14 cellular contexts compared by ENCODE assay signal in the genomic region with DNA sequence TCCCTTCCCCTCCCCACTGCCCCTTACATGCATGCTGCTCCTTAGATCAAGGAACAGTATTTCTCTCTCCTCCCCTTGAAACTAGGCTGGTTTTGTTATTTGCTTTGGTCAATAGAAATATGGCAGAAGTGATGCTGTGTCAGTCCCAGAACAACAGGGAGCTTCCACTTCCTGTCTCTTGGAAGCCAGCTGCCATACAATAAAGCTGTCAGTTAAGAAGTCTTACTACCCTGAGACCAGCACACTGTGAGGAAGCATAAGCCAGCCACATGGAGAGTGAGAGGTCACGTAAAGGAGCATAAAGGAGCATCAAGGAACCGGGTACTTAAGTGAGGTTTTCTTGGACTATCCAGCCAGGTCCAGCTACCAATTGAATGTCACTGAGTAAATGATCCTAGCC.
"Had no signal": no experiment of that assay in that cellular context is flagged by ENCODE, and none has a peak within 500 bp of the region (broad histone marks: within the 10 kb centered on the region; RNA-seq: fewer than 3 reads in every experiment).

No MANE protein-coding gene starts in this region.

- ATAC-seq: activated CD4-positive, alpha-beta T cell treated with anti-CD3 and anti-CD28 coated beads for 36 hours; gastrocnemius medialis; left lung; naive thymus-derived CD8-positive, alpha-beta T cell; stimulated activated memory B cell treated with anti-CD40 and anti-IgM and Interleukin-4, amounts not matched to agents 10 μg/mL and 1 μg/mL and 100 μg/mL, for 72 hours had no signal

- H3K9me3 Mint-ChIP-seq: activated CD4-positive, alpha-beta memory T cell treated with anti-CD3 and anti-CD28 coated beads for 36 hours; activated naive CD4-positive, alpha-beta T cell treated with anti-CD3 and anti-CD28 coated beads, Interleukin-2, amount 50 U/mL, for 24 hours; stimulated activated memory B cell treated with anti-CD40 and anti-IgM and Interleukin-4, amounts not matched to agents 10 μg/mL and 1 μg/mL and 100 μg/mL, for 72 hours had no signal

- H3K27ac Mint-ChIP-seq: activated CD4-positive, alpha-beta memory T cell treated with anti-CD3 and anti-CD28 coated beads for 36 hours; activated CD4-positive, alpha-beta T cell treated with anti-CD3 and anti-CD28 coated beads for 36 hours; activated naive CD4-positive, alpha-beta T cell treated with anti-CD3 and anti-CD28 coated beads, Interleukin-2, amount 50 U/mL, for 24 hours; activated T-cell treated with anti-CD3 and anti-CD28 coated beads, Interleukin-2, amount 50 U/mL, for 24 hours; naive thymus-derived CD8-positive, alpha-beta T cell; progenitor cell of endocrine pancreas; stimulated activated memory B cell treated with anti-CD40 and anti-IgM and Interleukin-4, amounts not matched to agents 10 μg/mL and 1 μg/mL and 100 μg/mL, for 72 hours had no signal

- DNase-seq: activated CD4-positive, alpha-beta memory T cell treated with anti-CD3 and anti-CD28 coated beads for 36 hours; activated CD4-positive, alpha-beta T cell treated with anti-CD3 and anti-CD28 coated beads for 36 hours; activated T-cell treated with anti-CD3 and anti-CD28 coated beads, Interleukin-2, amount 50 U/mL, for 24 hours; adrenal gland; gastrocnemius medialis; islet precursor cell; left lung; mammary epithelial cell; naive thymus-derived CD8-positive, alpha-beta T cell; stimulated activated CD4-positive, alpha-beta T cell treated with anti-CD3 and anti-CD28 coated beads, Interleukin-2, amount 100 ng/mL, for 48 hours; WERI-Rb-1 had no signal

- H3K4me1 Mint-ChIP-seq: activated CD4-positive, alpha-beta T cell treated with anti-CD3 and anti-CD28 coated beads for 36 hours; activated naive CD4-positive, alpha-beta T cell treated with anti-CD3 and anti-CD28 coated beads, Interleukin-2, amount 50 U/mL, for 24 hours; naive thymus-derived CD8-positive, alpha-beta T cell; stimulated activated memory B cell treated with anti-CD40 and anti-IgM and Interleukin-4, amounts not matched to agents 10 μg/mL and 1 μg/mL and 100 μg/mL, for 72 hours had no signal

- H3K36me3 Mint-ChIP-seq: activated CD4-positive, alpha-beta memory T cell treated with anti-CD3 and anti-CD28 coated beads for 36 hours; activated naive CD4-positive, alpha-beta T cell treated with anti-CD3 and anti-CD28 coated beads, Interleukin-2, amount 50 U/mL, for 24 hours; naive thymus-derived CD8-positive, alpha-beta T cell; stimulated activated memory B cell treated with anti-CD40 and anti-IgM and Interleukin-4, amounts not matched to agents 10 μg/mL and 1 μg/mL and 100 μg/mL, for 72 hours had no signal

- H3K27me3 Mint-ChIP-seq: activated CD4-positive, alpha-beta memory T cell treated with anti-CD3 and anti-CD28 coated beads for 36 hours; activated CD4-positive, alpha-beta T cell treated with anti-CD3 and anti-CD28 coated beads for 36 hours; activated naive CD4-positive, alpha-beta T cell treated with anti-CD3 and anti-CD28 coated beads, Interleukin-2, amount 50 U/mL, for 24 hours; activated T-cell treated with anti-CD3 and anti-CD28 coated beads, Interleukin-2, amount 50 U/mL, for 24 hours; naive thymus-derived CD8-positive, alpha-beta T cell; progenitor cell of endocrine pancreas; stimulated activated memory B cell treated with anti-CD40 and anti-IgM and Interleukin-4, amounts not matched to agents 10 μg/mL and 1 μg/mL and 100 μg/mL, for 72 hours had no signal

- H3K4me3 Mint-ChIP-seq: activated CD4-positive, alpha-beta memory T cell treated with anti-CD3 and anti-CD28 coated beads for 36 hours; activated CD4-positive, alpha-beta T cell treated with anti-CD3 and anti-CD28 coated beads for 36 hours; activated naive CD4-positive, alpha-beta T cell treated with anti-CD3 and anti-CD28 coated beads, Interleukin-2, amount 50 U/mL, for 24 hours; activated T-cell treated with anti-CD3 and anti-CD28 coated beads, Interleukin-2, amount 50 U/mL, for 24 hours; naive thymus-derived CD8-positive, alpha-beta T cell; stimulated activated memory B cell treated with anti-CD40 and anti-IgM and Interleukin-4, amounts not matched to agents 10 μg/mL and 1 μg/mL and 100 μg/mL, for 72 hours had no signal
